In the genomic region with DNA sequence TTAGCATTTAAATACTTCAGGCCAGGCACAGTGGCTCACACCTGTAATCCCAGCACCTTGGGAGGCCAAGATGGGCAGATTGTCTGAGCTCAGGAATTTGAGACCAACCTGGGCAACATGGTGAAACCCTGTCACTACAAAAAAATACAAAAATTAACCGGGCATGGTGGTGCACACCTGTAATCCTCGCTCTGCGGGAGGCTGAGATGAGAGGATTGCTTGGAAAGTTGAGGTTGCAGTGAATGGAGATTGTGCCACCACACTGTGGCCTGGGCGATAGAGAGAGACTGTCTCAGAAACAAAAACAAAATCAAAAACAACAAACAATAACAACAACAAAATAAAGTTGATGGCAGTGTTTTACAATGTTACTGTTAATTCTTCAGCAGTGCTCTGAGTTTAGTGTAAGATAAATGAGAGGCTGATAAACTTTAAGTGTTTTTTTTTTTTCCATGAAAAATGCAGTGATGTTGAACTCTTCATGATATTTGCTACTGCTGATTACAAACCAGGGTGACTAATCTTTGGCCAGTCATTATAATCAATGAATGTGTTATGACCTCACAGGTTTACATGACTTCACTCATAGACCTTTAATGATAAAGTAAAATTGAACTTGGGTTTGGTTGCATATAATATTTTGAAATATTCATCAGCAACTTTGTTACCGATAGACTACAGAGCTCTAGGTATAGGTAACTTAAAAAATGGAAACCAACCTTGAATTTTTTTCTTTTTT, we compare ENCODE assay signal across 12 cellular contexts. TPM values are rescaled to one million over a fixed set of nuclear protein-coding genes. Genes with fewer than 3 reads are reported as not detected.
A peak's percentile ranks its signal among the peaks of the same experiment; 100 is the strongest.
DNase-seq lines count a peak whose midpoint lies in the region; ATAC-seq and TF ChIP-seq lines count a peak whose summit lies in the region.
"Had no signal": no experiment of that assay in that cellular context is flagged by ENCODE, and none has a peak within 500 bp of the region (broad histone marks: within the 10 kb centered on the region; RNA-seq: fewer than 3 reads in every experiment).

No MANE protein-coding gene starts in this region.

- WGBS in hepatocyte (ENCODE audit: low lambda C conversion rate, missing lambda C conversion rate) = 88% methylated on average over 5 of the region's 5 CpGs

- peaks cover 70% of the 10 kb centered on the region for H3K79me2 ChIP-seq in hepatocyte

- no peaks in the 10 kb centered on the region for H3K9me3 Mint-ChIP-seq in activated T-cell treated with anti-CD3 and anti-CD28 coated beads, Interleukin-2, amount 50 U/mL, for 72 hours
- no peaks in the 10 kb centered on the region for H3K9me3 Mint-ChIP-seq in activated CD4-positive, alpha-beta memory T cell treated with anti-CD3 and anti-CD28 coated beads for 36 hours
- H3K9me3 Mint-ChIP-seq: memory B cell had no signal

- H3K9me2 ChIP-seq in hepatocyte (replicated peaks; ENCODE audit: insufficient read depth) = no peaks in the 10 kb centered on the region

- H3K27ac ChIP-seq in ascending aorta (no peak overlapping the region), hepatocyte (no peak overlapping the region), stomach smooth muscle (ENCODE audit: low read length) (no peak overlapping the region)

- no peak overlapping the region for H2AFZ ChIP-seq in hepatocyte

- ATAC-seq in activated T-cell treated with anti-CD3 and anti-CD28 coated beads, Interleukin-2, amount 50 U/mL, for 72 hours (replicated peaks in 1 of 2) = no peak
- no peak for ATAC-seq in T-helper 17 cell

- H3K4me2 ChIP-seq in hepatocyte = peak overlapping the region; percentile 79

- H3K4me3 ChIP-seq in ascending aorta (peak overlapping the region; percentile 78 to 97), hepatocyte (peak overlapping the region; percentile 96), stomach smooth muscle (ENCODE audit: low read length in 2 of 2) (peak overlapping the region; percentile 21 to 91)

- no peaks in the 10 kb centered on the region for H3K27me3 Mint-ChIP-seq in activated T-cell treated with anti-CD3 and anti-CD28 coated beads, Interleukin-2, amount 50 U/mL, for 72 hours (ENCODE audit: low read depth)
- no peaks in the 10 kb centered on the region for H3K27me3 Mint-ChIP-seq in activated CD4-positive, alpha-beta memory T cell treated with anti-CD3 and anti-CD28 coated beads for 36 hours
- H3K27me3 Mint-ChIP-seq in T-helper 17 cell = no peaks in the 10 kb centered on the region
- H3K27me3 Mint-ChIP-seq: memory B cell had no signal

- H4K20me1 ChIP-seq in hepatocyte (ENCODE audit: insufficient read depth, poor library complexity, severe bottlenecking) = peaks cover 16% of the 10 kb centered on the region

- no peaks in the 10 kb centered on the region for H3K36me3 ChIP-seq in ascending aorta
- no peaks in the 10 kb centered on the region for H3K36me3 ChIP-seq in hepatocyte (replicated peaks; ENCODE audit: insufficient read depth, low read depth)
- no peaks in the 10 kb centered on the region for H3K36me3 ChIP-seq in stomach smooth muscle (ENCODE audit: control insufficient read depth in 2 of 2, insufficient read depth in 2 of 2, low read length in 2 of 2)

- peaks cover 2% of the 10 kb centered on the region in 2 donors for H3K36me3 Mint-ChIP-seq in activated T-cell treated with anti-CD3 and anti-CD28 coated beads, Interleukin-2, amount 50 U/mL, for 72 hours (ENCODE audit: insufficient read depth in 2 of 2)
- H3K36me3 Mint-ChIP-seq in activated CD4-positive, alpha-beta memory T cell treated with anti-CD3 and anti-CD28 coated beads for 36 hours = no peaks in the 10 kb centered on the region
- H3K36me3 Mint-ChIP-seq in T-helper 17 cell (ENCODE audit: low read depth) = peaks cover 5% of the 10 kb centered on the region
- H3K36me3 Mint-ChIP-seq: memory B cell had no signal

- no peak for TF ChIP-seq CTCF in ascending aorta (IDR thresholded peaks at IDR 0.05)
- TF ChIP-seq CTCF in hepatocyte (IDR thresholded peaks at IDR 0.05; ENCODE audit: poor library complexity) = no peak

- peaks cover 0 to 30% of the 10 kb centered on the region in 2 donors for H3K4me1 ChIP-seq in ascending aorta
- H3K4me1 ChIP-seq in hepatocyte (ENCODE audit: insufficient read depth) = peaks cover 5% of the 10 kb centered on the region
- H3K4me1 ChIP-seq in stomach smooth muscle (ENCODE audit: control insufficient read depth, insufficient read depth, low read length) = peaks cover 7% of the 10 kb centered on the region

- no peak for DNase-seq in activated T-cell treated with anti-CD3 and anti-CD28 coated beads, Interleukin-2, amount 50 U/mL, for 72 hours
- DNase-seq in activated T-cell treated with anti-CD3 and anti-CD28 coated beads for 4 hours = no peak
- DNase-seq in ascending aorta (ENCODE audit: low spot score in 2 of 2) = no peak
- no peak for DNase-seq in hepatocyte (ENCODE audit: low spot score)
- DNase-seq in activated CD4-positive, alpha-beta memory T cell treated with anti-CD3 and anti-CD28 coated beads for 36 hours = no peak
- no peak for DNase-seq in NCI-H526 treated with DMSO at 0.1 percent for 48 hours (lab: John Stamatoyannopoulos, UW)
- DNase-seq in T-helper 17 cell = no peak
- DNase-seq: effector CD4-positive, alpha-beta T cell; NCI-H2029 treated with DMSO at 0.1 percent for 48 hours; SJCRH30 had no signal

- H3K4me3 Mint-ChIP-seq in activated T-cell treated with anti-CD3 and anti-CD28 coated beads, Interleukin-2, amount 50 U/mL, for 72 hours = peak overlapping the region; percentile 8 to 88
- no peak overlapping the region for H3K4me3 Mint-ChIP-seq in activated CD4-positive, alpha-beta memory T cell treated with anti-CD3 and anti-CD28 coated beads for 36 hours
- no peak overlapping the region for H3K4me3 Mint-ChIP-seq in T-helper 17 cell

- H3K27ac Mint-ChIP-seq in activated T-cell treated with anti-CD3 and anti-CD28 coated beads, Interleukin-2, amount 50 U/mL, for 72 hours = no peak overlapping the region
- no peak overlapping the region for H3K27ac Mint-ChIP-seq in activated CD4-positive, alpha-beta memory T cell treated with anti-CD3 and anti-CD28 coated beads for 36 hours
- H3K27ac Mint-ChIP-seq in T-helper 17 cell = no peak overlapping the region

- peaks cover 42% of the 10 kb centered on the region for H3K4me1 Mint-ChIP-seq in activated T-cell treated with anti-CD3 and anti-CD28 coated beads, Interleukin-2, amount 50 U/mL, for 72 hours (ENCODE audit: low read depth)
- H3K4me1 Mint-ChIP-seq in activated CD4-positive, alpha-beta memory T cell treated with anti-CD3 and anti-CD28 coated beads for 36 hours (ENCODE audit: low read depth) = peaks cover 37% of the 10 kb centered on the region
- H3K4me1 Mint-ChIP-seq in T-helper 17 cell = peaks cover 31% of the 10 kb centered on the region

- H3K9ac ChIP-seq in stomach smooth muscle (ENCODE audit: low read length in 2 of 2) = peak overlapping the region in 1 of 2 donors; percentile 98

- intact Hi-C loops in ascending aorta (cut with DNase I) = no loop called here
- intact Hi-C loops in activated CD4-positive, alpha-beta memory T cell treated with anti-CD3 and anti-CD28 coated beads for 36 hours (cut with micrococcal nuclease) = loop anchor here (5.0 kb wide), 1 partner anchor 100 kb away; a partner anchor contains a TSS

- CTCF ChIA-PET in activated CD4-positive, alpha-beta memory T cell treated with anti-CD3 and anti-CD28 coated beads for 36 hours (lab: Charles Lee) = no interaction called here

- H3K9me3 ChIP-seq in ascending aorta (no peaks in the 10 kb centered on the region), hepatocyte (ENCODE audit: low read depth) (no peaks in the 10 kb centered on the region), stomach smooth muscle (ENCODE audit: control insufficient read depth in 2 of 2, low read length in 2 of 2) (no peaks in the 10 kb centered on the region), T-helper 17 cell (ENCODE audit: control insufficient read depth, low read length, poor library complexity, severe bottlenecking) (no peaks in the 10 kb centered on the region)
- H3K9me3 ChIP-seq: SJCRH30 had no signal

- H3K27me3 ChIP-seq in ascending aorta = no peaks in the 10 kb centered on the region
- H3K27me3 ChIP-seq in hepatocyte = no peaks in the 10 kb centered on the region
- no peaks in the 10 kb centered on the region for H3K27me3 ChIP-seq in stomach smooth muscle (ENCODE audit: control insufficient read depth in 1 of 2, insufficient read depth in 2 of 2, low read length in 2 of 2)
- H3K27me3 ChIP-seq: SJCRH30 had no signal

- POLR2A ChIA-PET in activated CD4-positive, alpha-beta memory T cell treated with anti-CD3 and anti-CD28 coated beads for 36 hours (lab: Charles Lee) = no interaction called here

RNA-seq across cellular contexts. Expression of a gene that starts 2.5 kb away (rescaled TPM):
- 10 to 100 TPM; 11.2 to 11.8 TPM for total RNA-seq in activated T-cell treated with anti-CD3 and anti-CD28 coated beads, Interleukin-2, amount 50 U/mL, for 72 hours
- total RNA-seq in ascending aorta = 115 TPM
- total RNA-seq in hepatocyte = 109 and 135 TPM in 2 replicates
- polyA plus RNA-seq in hepatocyte = 32.4 and 32.7 TPM in 2 replicates
- 1 to 10 TPM; 8.9 to 9.9 TPM for total RNA-seq in activated CD4-positive, alpha-beta memory T cell treated with anti-CD3 and anti-CD28 coated beads for 36 hours
- 1 to 10 TPM; 4.7 to 9.3 TPM for total RNA-seq in T-helper 17 cell

Comparison
In these comparisons a context has a peak if more than half of its experiments do, and no peak if none do; other contexts are left out.
1. H3K4me3 Mint-ChIP-seq: peak in activated T-cell treated with anti-CD3 and anti-CD28 coated beads, Interleukin-2, amount 50 U/mL, for 72 hours (2 of 2); none in activated CD4-positive, alpha-beta memory T cell treated with anti-CD3 and anti-CD28 coated beads for 36 hours (single experiment) and T-helper 17 cell (single experiment).
2. Peak in every context shown above with its lines, with median percentiles within 50 percentile points of each other: H3K4me3 ChIP-seq.